3 cellular contexts compared by ENCODE assay signal in the genomic region with DNA sequence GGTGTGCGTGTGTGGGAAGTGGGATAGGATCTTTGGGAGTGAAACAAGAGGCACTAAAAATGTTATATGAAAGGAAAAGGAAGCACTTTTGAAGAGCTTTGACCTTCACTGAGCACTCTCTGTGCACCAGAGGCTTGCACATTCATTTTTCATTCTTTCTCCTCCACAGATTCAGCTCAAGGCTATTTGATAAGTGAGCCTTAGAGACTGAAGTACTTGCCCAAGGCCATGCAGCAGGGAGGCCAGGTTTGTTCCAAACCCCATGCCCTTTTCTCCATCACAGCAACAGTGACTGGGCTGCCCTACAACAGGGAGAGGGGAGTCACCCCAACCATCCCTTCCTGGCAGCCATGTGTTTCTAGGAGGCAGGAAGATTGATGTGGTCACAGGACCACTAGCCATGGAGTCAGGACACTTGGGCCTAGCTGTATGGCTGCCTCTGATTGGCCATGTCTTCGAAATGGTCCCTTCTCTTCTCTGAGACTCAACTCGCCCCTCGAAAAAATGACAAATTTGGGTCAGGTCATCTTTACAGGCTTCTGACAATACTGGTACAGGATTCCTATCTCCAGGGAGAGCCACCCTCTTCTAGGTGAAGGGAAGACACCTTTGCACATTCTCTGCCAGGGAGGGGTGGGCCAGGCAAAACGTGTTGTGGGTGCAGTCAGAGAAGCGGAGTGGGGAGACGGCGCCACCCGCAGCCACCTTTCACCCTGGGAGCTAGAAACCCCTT.
TF ChIP-seq lines count a peak whose summit lies in the region.

No MANE protein-coding gene starts in this region.

TF ChIP-seq in Ishikawa, 13 proteins besides CTCF, POLR2A, EP300 and RAD21:
- TF ChIP-seq EGR1 (IDR thresholded peaks at IDR 0.05) (no peak), ZBTB7A (IDR thresholded peaks at IDR 0.05; ENCODE audit: low read depth) (no peak), FOXM1 (IDR thresholded peaks at IDR 0.05; ENCODE audit: borderline replicate concordance, low read depth) (no peak), YY1 (IDR thresholded peaks at IDR 0.05; ENCODE audit: low read depth) (no peak), TCF12 (IDR thresholded peaks at IDR 0.05; ENCODE audit: low read depth) (no peak), CREB1 (IDR thresholded peaks at IDR 0.05; ENCODE audit: low read depth) (no peak), TAF1 (IDR thresholded peaks at IDR 0.05; ENCODE audit: low read depth) (no peak), TEAD4 (IDR thresholded peaks at IDR 0.05) (no peak), CEBPB (IDR thresholded peaks at IDR 0.05) (no peak), NFIC (IDR thresholded peaks at IDR 0.05) (no peak)
- TF ChIP-seq, protein P1, sequence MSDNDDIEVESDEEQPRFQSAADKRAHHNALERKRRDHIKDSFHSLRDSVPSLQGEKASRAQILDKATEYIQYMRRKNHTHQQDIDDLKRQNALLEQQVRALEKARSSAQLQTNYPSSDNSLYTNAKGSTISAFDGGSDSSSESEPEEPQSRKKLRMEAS (IDR thresholded peaks at IDR 0.05) = no peak
- TF ChIP-seq, protein P2, sequence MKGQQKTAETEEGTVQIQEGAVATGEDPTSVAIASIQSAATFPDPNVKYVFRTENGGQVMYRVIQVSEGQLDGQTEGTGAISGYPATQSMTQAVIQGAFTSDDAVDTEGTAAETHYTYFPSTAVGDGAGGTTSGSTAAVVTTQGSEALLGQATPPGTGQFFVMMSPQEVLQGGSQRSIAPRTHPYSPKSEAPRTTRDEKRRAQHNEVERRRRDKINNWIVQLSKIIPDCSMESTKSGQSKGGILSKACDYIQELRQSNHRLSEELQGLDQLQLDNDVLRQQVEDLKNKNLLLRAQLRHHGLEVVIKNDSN (IDR thresholded peaks at IDR 0.05) = no peak
- TF ChIP-seq, protein P3, sequence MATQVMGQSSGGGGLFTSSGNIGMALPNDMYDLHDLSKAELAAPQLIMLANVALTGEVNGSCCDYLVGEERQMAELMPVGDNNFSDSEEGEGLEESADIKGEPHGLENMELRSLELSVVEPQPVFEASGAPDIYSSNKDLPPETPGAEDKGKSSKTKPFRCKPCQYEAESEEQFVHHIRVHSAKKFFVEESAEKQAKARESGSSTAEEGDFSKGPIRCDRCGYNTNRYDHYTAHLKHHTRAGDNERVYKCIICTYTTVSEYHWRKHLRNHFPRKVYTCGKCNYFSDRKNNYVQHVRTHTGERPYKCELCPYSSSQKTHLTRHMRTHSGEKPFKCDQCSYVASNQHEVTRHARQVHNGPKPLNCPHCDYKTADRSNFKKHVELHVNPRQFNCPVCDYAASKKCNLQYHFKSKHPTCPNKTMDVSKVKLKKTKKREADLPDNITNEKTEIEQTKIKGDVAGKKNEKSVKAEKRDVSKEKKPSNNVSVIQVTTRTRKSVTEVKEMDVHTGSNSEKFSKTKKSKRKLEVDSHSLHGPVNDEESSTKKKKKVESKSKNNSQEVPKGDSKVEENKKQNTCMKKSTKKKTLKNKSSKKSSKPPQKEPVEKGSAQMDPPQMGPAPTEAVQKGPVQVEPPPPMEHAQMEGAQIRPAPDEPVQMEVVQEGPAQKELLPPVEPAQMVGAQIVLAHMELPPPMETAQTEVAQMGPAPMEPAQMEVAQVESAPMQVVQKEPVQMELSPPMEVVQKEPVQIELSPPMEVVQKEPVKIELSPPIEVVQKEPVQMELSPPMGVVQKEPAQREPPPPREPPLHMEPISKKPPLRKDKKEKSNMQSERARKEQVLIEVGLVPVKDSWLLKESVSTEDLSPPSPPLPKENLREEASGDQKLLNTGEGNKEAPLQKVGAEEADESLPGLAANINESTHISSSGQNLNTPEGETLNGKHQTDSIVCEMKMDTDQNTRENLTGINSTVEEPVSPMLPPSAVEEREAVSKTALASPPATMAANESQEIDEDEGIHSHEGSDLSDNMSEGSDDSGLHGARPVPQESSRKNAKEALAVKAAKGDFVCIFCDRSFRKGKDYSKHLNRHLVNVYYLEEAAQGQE (IDR thresholded peaks at IDR 0.05; ENCODE audit: low read depth) = no peak

TF ChIP-seq in H1, 55 proteins besides CTCF, POLR2A, EP300 and RAD21:
- TF ChIP-seq, protein P1 (IDR thresholded peaks at IDR 0.05) = no peak
- TF ChIP-seq SAP30 (IDR thresholded peaks at IDR 0.05; ENCODE audit: insufficient read depth, insufficient replicate concordance, low read length) = no peak
- TF ChIP-seq CREB1 (IDR thresholded peaks at IDR 0.05) = no peak
- TF ChIP-seq TAF7 (optimal IDR thresholded peaks at IDR 0.05; ENCODE audit: borderline replicate concordance, low read depth, low read length) = no peak

TF ChIP-seq in HepG2, 621 proteins besides CTCF, POLR2A, EP300 and RAD21:
- TF ChIP-seq, protein P4, sequence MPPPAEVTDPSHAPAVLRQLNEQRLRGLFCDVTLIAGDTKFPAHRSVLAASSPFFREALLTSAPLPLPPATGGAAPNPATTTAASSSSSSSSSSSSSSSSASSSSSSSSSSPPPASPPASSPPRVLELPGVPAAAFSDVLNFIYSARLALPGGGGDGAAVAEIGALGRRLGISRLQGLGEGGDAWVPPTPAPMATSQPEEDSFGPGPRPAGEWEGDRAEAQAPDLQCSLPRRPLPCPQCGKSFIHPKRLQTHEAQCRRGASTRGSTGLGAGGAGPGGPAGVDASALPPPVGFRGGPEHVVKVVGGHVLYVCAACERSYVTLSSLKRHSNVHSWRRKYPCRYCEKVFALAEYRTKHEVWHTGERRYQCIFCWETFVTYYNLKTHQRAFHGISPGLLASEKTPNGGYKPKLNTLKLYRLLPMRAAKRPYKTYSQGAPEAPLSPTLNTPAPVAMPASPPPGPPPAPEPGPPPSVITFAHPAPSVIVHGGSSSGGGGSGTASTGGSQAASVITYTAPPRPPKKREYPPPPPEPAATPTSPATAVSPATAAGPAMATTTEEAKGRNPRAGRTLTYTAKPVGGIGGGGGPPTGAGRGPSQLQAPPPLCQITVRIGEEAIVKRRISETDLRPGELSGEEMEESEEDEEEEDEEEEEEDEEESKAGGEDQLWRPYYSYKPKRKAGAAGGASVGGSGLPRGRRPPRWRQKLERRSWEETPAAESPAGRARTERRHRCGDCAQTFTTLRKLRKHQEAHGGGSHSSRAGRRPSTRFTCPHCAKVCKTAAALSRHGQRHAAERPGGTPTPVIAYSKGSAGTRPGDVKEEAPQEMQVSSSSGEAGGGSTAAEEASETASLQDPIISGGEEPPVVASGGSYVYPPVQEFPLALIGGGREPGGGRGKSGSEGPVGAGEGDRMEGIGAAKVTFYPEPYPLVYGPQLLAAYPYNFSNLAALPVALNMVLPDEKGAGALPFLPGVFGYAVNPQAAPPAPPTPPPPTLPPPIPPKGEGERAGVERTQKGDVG (CRISPR knock-in tag; IDR thresholded peaks at IDR 0.05; ENCODE audit: borderline replicate concordance) = no peak
- TF ChIP-seq SOX13 (IDR thresholded peaks at IDR 0.05) (no peak), SOX13 (CRISPR knock-in tag; conservative IDR thresholded peaks at IDR 0.05 in 1 of 2, IDR thresholded peaks at IDR 0.05 in 1 of 2) (no peak), MLLT10 (CRISPR knock-in tag; IDR thresholded peaks at IDR 0.05) (no peak), KMT2B (CRISPR knock-in tag; IDR thresholded peaks at IDR 0.05) (no peak), TP53 (CRISPR knock-in tag; conservative IDR thresholded peaks at IDR 0.05) (no peak), CEBPG (CRISPR knock-in tag; IDR thresholded peaks at IDR 0.05) (no peak), MYNN (CRISPR knock-in tag; IDR thresholded peaks at IDR 0.05; ENCODE audit: low read depth) (no peak), FOXK1 (CRISPR knock-in tag; IDR thresholded peaks at IDR 0.05; ENCODE audit: borderline replicate concordance, low read depth) (no peak)
- TF ChIP-seq, protein P5, sequence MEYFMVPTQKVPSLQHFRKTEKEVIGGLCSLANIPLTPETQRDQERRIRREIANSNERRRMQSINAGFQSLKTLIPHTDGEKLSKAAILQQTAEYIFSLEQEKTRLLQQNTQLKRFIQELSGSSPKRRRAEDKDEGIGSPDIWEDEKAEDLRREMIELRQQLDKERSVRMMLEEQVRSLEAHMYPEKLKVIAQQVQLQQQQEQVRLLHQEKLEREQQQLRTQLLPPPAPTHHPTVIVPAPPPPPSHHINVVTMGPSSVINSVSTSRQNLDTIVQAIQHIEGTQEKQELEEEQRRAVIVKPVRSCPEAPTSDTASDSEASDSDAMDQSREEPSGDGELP (IDR thresholded peaks at IDR 0.05; ENCODE audit: borderline replicate concordance, low read depth) = no peak
- TF ChIP-seq, protein P6, sequence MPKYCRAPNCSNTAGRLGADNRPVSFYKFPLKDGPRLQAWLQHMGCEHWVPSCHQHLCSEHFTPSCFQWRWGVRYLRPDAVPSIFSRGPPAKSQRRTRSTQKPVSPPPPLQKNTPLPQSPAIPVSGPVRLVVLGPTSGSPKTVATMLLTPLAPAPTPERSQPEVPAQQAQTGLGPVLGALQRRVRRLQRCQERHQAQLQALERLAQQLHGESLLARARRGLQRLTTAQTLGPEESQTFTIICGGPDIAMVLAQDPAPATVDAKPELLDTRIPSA (CRISPR knock-in tag; IDR thresholded peaks at IDR 0.05; ENCODE audit: borderline replicate concordance) = no peak
- TF ChIP-seq, protein P7, sequence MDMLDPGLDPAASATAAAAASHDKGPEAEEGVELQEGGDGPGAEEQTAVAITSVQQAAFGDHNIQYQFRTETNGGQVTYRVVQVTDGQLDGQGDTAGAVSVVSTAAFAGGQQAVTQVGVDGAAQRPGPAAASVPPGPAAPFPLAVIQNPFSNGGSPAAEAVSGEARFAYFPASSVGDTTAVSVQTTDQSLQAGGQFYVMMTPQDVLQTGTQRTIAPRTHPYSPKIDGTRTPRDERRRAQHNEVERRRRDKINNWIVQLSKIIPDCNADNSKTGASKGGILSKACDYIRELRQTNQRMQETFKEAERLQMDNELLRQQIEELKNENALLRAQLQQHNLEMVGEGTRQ (IDR thresholded peaks at IDR 0.05; ENCODE audit: low read depth, low read length) = no peak
- TF ChIP-seq, protein P7 (CRISPR knock-in tag; IDR thresholded peaks at IDR 0.05; ENCODE audit: borderline replicate concordance) = no peak
- TF ChIP-seq, protein P8, sequence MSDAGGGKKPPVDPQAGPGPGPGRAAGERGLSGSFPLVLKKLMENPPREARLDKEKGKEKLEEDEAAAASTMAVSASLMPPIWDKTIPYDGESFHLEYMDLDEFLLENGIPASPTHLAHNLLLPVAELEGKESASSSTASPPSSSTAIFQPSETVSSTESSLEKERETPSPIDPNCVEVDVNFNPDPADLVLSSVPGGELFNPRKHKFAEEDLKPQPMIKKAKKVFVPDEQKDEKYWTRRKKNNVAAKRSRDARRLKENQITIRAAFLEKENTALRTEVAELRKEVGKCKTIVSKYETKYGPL (CRISPR knock-in tag; IDR thresholded peaks at IDR 0.05) = no peak
TF ChIP-seq in HepG2: peak in this region for 0.
